1 cellular context compared by ENCODE assay signal in the genomic region with DNA sequence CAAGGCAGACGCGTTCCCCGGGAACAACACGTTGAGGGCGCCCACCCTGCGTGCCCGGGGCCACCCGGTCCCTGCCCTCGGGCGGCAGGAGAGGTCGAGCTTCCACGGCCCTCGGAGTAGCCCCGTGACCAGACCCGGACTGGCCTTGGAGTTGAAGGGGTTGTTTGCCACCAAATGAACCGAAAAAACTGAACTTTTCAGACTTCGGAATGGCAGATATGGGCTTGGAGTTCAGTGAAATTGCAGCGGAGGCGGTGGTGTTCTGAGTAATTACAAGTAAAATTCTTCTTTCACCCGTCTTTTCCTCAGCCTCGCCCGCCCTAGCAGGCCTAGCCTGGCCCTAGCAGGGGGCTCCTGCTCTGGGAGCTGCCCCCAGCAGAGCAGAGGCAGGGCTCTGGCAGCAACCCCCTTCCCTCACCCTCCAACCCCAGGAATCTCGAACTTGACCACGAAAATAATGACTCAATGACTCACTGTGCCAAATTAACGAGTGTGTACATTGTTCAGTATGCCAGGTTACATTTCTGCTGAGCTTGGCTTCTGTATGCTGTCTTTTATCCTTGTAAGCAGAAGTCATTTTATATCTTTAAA.
TF ChIP-seq lines count a peak whose summit lies in the region.

No MANE protein-coding gene starts in this region.

TF ChIP-seq in HCT116, 20 proteins besides CTCF, POLR2A, EP300 and RAD21:
- TF ChIP-seq, protein P1, sequence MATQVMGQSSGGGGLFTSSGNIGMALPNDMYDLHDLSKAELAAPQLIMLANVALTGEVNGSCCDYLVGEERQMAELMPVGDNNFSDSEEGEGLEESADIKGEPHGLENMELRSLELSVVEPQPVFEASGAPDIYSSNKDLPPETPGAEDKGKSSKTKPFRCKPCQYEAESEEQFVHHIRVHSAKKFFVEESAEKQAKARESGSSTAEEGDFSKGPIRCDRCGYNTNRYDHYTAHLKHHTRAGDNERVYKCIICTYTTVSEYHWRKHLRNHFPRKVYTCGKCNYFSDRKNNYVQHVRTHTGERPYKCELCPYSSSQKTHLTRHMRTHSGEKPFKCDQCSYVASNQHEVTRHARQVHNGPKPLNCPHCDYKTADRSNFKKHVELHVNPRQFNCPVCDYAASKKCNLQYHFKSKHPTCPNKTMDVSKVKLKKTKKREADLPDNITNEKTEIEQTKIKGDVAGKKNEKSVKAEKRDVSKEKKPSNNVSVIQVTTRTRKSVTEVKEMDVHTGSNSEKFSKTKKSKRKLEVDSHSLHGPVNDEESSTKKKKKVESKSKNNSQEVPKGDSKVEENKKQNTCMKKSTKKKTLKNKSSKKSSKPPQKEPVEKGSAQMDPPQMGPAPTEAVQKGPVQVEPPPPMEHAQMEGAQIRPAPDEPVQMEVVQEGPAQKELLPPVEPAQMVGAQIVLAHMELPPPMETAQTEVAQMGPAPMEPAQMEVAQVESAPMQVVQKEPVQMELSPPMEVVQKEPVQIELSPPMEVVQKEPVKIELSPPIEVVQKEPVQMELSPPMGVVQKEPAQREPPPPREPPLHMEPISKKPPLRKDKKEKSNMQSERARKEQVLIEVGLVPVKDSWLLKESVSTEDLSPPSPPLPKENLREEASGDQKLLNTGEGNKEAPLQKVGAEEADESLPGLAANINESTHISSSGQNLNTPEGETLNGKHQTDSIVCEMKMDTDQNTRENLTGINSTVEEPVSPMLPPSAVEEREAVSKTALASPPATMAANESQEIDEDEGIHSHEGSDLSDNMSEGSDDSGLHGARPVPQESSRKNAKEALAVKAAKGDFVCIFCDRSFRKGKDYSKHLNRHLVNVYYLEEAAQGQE (IDR thresholded peaks at IDR 0.05; ENCODE audit: low read depth) = no peak
- TF ChIP-seq ZFX (IDR thresholded peaks at IDR 0.05) (no peak), ELF1 (IDR thresholded peaks at IDR 0.05; ENCODE audit: borderline replicate concordance, low read depth) (no peak), EZH2phosphoT487 (IDR thresholded peaks at IDR 0.05; ENCODE audit: borderline replicate concordance) (no peak), SP1 (IDR thresholded peaks at IDR 0.05; ENCODE audit: low read depth) (no peak), EGR1 (IDR thresholded peaks at IDR 0.05; ENCODE audit: low read depth) (no peak), JUND (IDR thresholded peaks at IDR 0.05) (no peak), SIN3A (IDR thresholded peaks at IDR 0.05; ENCODE audit: low read depth) (no peak), POLR2AphosphoS5 (IDR thresholded peaks at IDR 0.05; ENCODE audit: low read depth, low read length) (no peak)
- TF ChIP-seq, protein P2, sequence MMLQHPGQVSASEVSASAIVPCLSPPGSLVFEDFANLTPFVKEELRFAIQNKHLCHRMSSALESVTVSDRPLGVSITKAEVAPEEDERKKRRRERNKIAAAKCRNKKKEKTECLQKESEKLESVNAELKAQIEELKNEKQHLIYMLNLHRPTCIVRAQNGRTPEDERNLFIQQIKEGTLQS (IDR thresholded peaks at IDR 0.05) = no peak
- TF ChIP-seq, protein P3, sequence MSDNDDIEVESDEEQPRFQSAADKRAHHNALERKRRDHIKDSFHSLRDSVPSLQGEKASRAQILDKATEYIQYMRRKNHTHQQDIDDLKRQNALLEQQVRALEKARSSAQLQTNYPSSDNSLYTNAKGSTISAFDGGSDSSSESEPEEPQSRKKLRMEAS (IDR thresholded peaks at IDR 0.05) = no peak
